In genomic region chr15:90570643-90571042, GRCh38 we compare ENCODE assay signal across 12 cellular contexts. TPM values are rescaled to one million over a fixed set of nuclear protein-coding genes. Genes with fewer than 3 reads are reported as not detected.
DNase-seq lines count a peak whose midpoint lies in the region; ATAC-seq and TF ChIP-seq lines count a peak whose summit lies in the region.
"Had no signal": no experiment of that assay in that cellular context is flagged by ENCODE, and none has a peak within 500 bp of the region (broad histone marks: within the 10 kb centered on the region; RNA-seq: fewer than 3 reads in every experiment).

No MANE protein-coding gene starts in this region.

- 79% methylated on average over 5 of the region's 5 CpGs for WGBS in thymus

- no peak for DNase-seq in activated naive CD4-positive, alpha-beta T cell treated with anti-CD3 and anti-CD28 coated beads for 36 hours
- DNase-seq in activated naive CD4-positive, alpha-beta T cell treated with Interleukin-2 at 50 U/mL for 16 hours, result no peak
- DNase-seq in lower lobe of right lung, result no peak
- DNase-seq in NCI-H748 (lab: John Stamatoyannopoulos, UW; ENCODE audit: unreplicated experiment), result no peak
- DNase-seq in HK-2 (ENCODE audit: unreplicated experiment), result no peak
- DNase-seq: activated gamma-delta T cell treated with Interleukin-2 at 50 U/mL for 16 hours, NCI-H226 had no signal

- H3K36me3 ChIP-seq in lower lobe of right lung (no peaks in the 10 kb centered on the region), thymus (ENCODE audit: control insufficient read depth, insufficient read depth) (no peaks in the 10 kb centered on the region)

- no peaks in the 10 kb centered on the region for H3K27me3 Mint-ChIP-seq in activated naive CD4-positive, alpha-beta T cell treated with anti-CD3 and anti-CD28 coated beads for 36 hours (ENCODE audit: low read depth)
- no peaks in the 10 kb centered on the region for H3K27me3 Mint-ChIP-seq in activated T-helper 17 cell treated with anti-CD3 and anti-CD28 coated beads, Interleukin-2, amount 50 U/mL, for 72 hours

- peaks cover 87% of the 10 kb centered on the region for H3K4me1 Mint-ChIP-seq in activated naive CD4-positive, alpha-beta T cell treated with anti-CD3 and anti-CD28 coated beads for 36 hours (ENCODE audit: low read depth)
- peaks cover 41% of the 10 kb centered on the region for H3K4me1 Mint-ChIP-seq in activated T-helper 17 cell treated with anti-CD3 and anti-CD28 coated beads, Interleukin-2, amount 50 U/mL, for 72 hours

- no peak overlapping the region for H3K4me3 Mint-ChIP-seq in activated naive CD4-positive, alpha-beta T cell treated with anti-CD3 and anti-CD28 coated beads for 36 hours
- H3K4me3 Mint-ChIP-seq in activated T-helper 17 cell treated with anti-CD3 and anti-CD28 coated beads, Interleukin-2, amount 50 U/mL, for 72 hours, result peak overlapping the region; percentile 38

- ATAC-seq in activated T-helper 17 cell treated with anti-CD3 and anti-CD28 coated beads, Interleukin-2, amount 50 U/mL, for 72 hours (replicated peaks), result no peak
- ATAC-seq in lower lobe of right lung (no peak), GM18868 (IDR thresholded peaks at IDR 0.05; ENCODE audit: unreplicated experiment) (no peak)
- ATAC-seq: Panc1 had no signal

- CTCF ChIA-PET in activated naive CD4-positive, alpha-beta T cell treated with anti-CD3 and anti-CD28 coated beads for 36 hours (lab: Charles Lee), result interaction anchor here (0.7 to 2.5 kb wide), 3 partner anchors 9 to 73 kb away, joined by 3 to 6 read pairs (median 3); no protein-coding TSS in a partner anchor

- H3K27me3 ChIP-seq in lower lobe of right lung (ENCODE audit: low read depth) (no peaks in the 10 kb centered on the region), thymus (ENCODE audit: control insufficient read depth, insufficient read depth) (no peaks in the 10 kb centered on the region)
- H3K27me3 ChIP-seq: tibial nerve had no signal

- no peaks in the 10 kb centered on the region for H3K9me3 Mint-ChIP-seq in activated naive CD4-positive, alpha-beta T cell treated with anti-CD3 and anti-CD28 coated beads for 36 hours
- no peaks in the 10 kb centered on the region for H3K9me3 Mint-ChIP-seq in activated T-helper 17 cell treated with anti-CD3 and anti-CD28 coated beads, Interleukin-2, amount 50 U/mL, for 72 hours

- H3K27ac ChIP-seq in lower lobe of right lung, result peak overlapping the region; percentile 9
- H3K27ac ChIP-seq in thymus (ENCODE audit: low read depth), result peak overlapping the region; percentile 53

- peaks cover 11% of the 10 kb centered on the region for H3K36me3 Mint-ChIP-seq in activated naive CD4-positive, alpha-beta T cell treated with anti-CD3 and anti-CD28 coated beads for 36 hours (ENCODE audit: low read depth)
- H3K36me3 Mint-ChIP-seq in activated T-helper 17 cell treated with anti-CD3 and anti-CD28 coated beads, Interleukin-2, amount 50 U/mL, for 72 hours (ENCODE audit: low read depth), result peaks cover 6% of the 10 kb centered on the region

- H3K4me1 ChIP-seq in lower lobe of right lung, result peaks cover 57% of the 10 kb centered on the region
- H3K4me1 ChIP-seq in thymus (ENCODE audit: control insufficient read depth, insufficient read depth, low read length), result peaks cover under 1% of the 10 kb centered on the region

- TF ChIP-seq CTCF in lower lobe of right lung (IDR thresholded peaks at IDR 0.05), result no peak

- H3K27ac Mint-ChIP-seq in activated naive CD4-positive, alpha-beta T cell treated with anti-CD3 and anti-CD28 coated beads for 36 hours, result peak overlapping the region; percentile 14
- peak overlapping the region; percentile 52 for H3K27ac Mint-ChIP-seq in activated T-helper 17 cell treated with anti-CD3 and anti-CD28 coated beads, Interleukin-2, amount 50 U/mL, for 72 hours

- H3K9me3 ChIP-seq in lower lobe of right lung (no peaks in the 10 kb centered on the region), thymus (ENCODE audit: control insufficient read depth) (no peaks in the 10 kb centered on the region)
- H3K9me3 ChIP-seq: tibial nerve had no signal

- intact Hi-C loops in activated naive CD4-positive, alpha-beta T cell treated with anti-CD3 and anti-CD28 coated beads for 36 hours (cut with micrococcal nuclease), result no loop called here
- intact Hi-C loops in lower lobe of right lung (cut with DNase I), result no loop called here

- H3K4me3 ChIP-seq in lower lobe of right lung (no peak overlapping the region), thymus (ENCODE audit: low read length) (no peak overlapping the region)
- H3K4me3 ChIP-seq: tibial nerve had no signal

RNA-seq across cellular contexts. Expression of gene CRTC3, which starts 40.9 kb away (rescaled TPM):
- 10 to 100 TPM; 40.6 to 42.7 TPM for total RNA-seq in activated naive CD4-positive, alpha-beta T cell treated with anti-CD3 and anti-CD28 coated beads for 36 hours
- total RNA-seq in activated T-helper 17 cell treated with anti-CD3 and anti-CD28 coated beads, Interleukin-2, amount 50 U/mL, for 72 hours, result 10 to 100 TPM; 50.6 to 61.0 TPM
- total RNA-seq in lower lobe of right lung, result 40.6 TPM
- polyA plus RNA-seq in thymus, result 17.9 TPM
